In genomic region chr1:221777434-221778072, GRCh38 we compare ENCODE assay signal across 8 cellular contexts. TPM values are rescaled to one million over a fixed set of nuclear protein-coding genes. Genes with fewer than 3 reads are reported as not detected.
A peak's percentile ranks its signal among the peaks of the same experiment; 100 is the strongest.
DNase-seq lines count a peak whose midpoint lies in the region; ATAC-seq lines count a peak whose summit lies in the region.

No MANE protein-coding gene starts in this region.

- H3K4me3 Mint-ChIP-seq in activated CD4-positive, alpha-beta memory T cell treated with anti-CD3 and anti-CD28 coated beads for 36 hours, result peak overlapping the region; percentile 38

- H3K36me3 Mint-ChIP-seq in activated CD4-positive, alpha-beta memory T cell treated with anti-CD3 and anti-CD28 coated beads for 36 hours, result no peaks in the 10 kb centered on the region

- peak overlapping the region; percentile 79 for H3K27ac Mint-ChIP-seq in activated CD4-positive, alpha-beta memory T cell treated with anti-CD3 and anti-CD28 coated beads for 36 hours

- DNase-seq in activated naive CD4-positive, alpha-beta T cell treated with Interleukin-2 at 50 U/mL for 16 hours, result peak; percentile 56
- no peak for DNase-seq in activated naive CD4-positive, alpha-beta T cell (lab: John Stamatoyannopoulos, UW)
- peak; percentile 73 for DNase-seq in activated CD4-positive, alpha-beta memory T cell treated with anti-CD3 and anti-CD28 coated beads for 36 hours
- DNase-seq in stimulated activated naive CD8-positive, alpha-beta T cell treated with anti-CD3 and anti-CD28 coated beads, Interleukin-15, Interleukin-2, amounts not matched to agents 100 U/mL and 50 U/mL, for 24 hours, result peak; percentile 66
- DNase-seq in NCI-H146 treated with DMSO at 0.1 percent for 48 hours (lab: John Stamatoyannopoulos, UW; ENCODE audit: unreplicated experiment), result no peak
- DNase-seq in epidermal melanocyte (ENCODE audit: insufficient read length, low spot score), result no peak
- DNase-seq in SK-N-DZ (ENCODE audit: low spot score), result no peak

- CTCF ChIA-PET in activated CD4-positive, alpha-beta memory T cell treated with anti-CD3 and anti-CD28 coated beads for 36 hours (lab: Charles Lee), result interaction anchor here (0.6 to 2.2 kb wide), 5 partner anchors 12 to 52 kb away, joined by 3 to 4 read pairs (median 3); no protein-coding TSS in a partner anchor

- H3K27me3 Mint-ChIP-seq in activated CD4-positive, alpha-beta memory T cell treated with anti-CD3 and anti-CD28 coated beads for 36 hours, result no peaks in the 10 kb centered on the region

- H3K4me1 Mint-ChIP-seq in activated CD4-positive, alpha-beta memory T cell treated with anti-CD3 and anti-CD28 coated beads for 36 hours (ENCODE audit: low read depth), result peaks cover 71% of the 10 kb centered on the region

- POLR2A ChIA-PET in activated CD4-positive, alpha-beta memory T cell treated with anti-CD3 and anti-CD28 coated beads for 36 hours (lab: Charles Lee), result interaction anchor here (0.8 to 2.8 kb wide), 6 partner anchors 18 to 63 kb away, joined by 4 to 12 read pairs (median 6); partner anchors contain the start of gene DUSP10

- peak; percentile 62 for ATAC-seq in HG03175 (IDR thresholded peaks at IDR 0.05; ENCODE audit: unreplicated experiment)
- ATAC-seq in stimulated activated naive CD8-positive, alpha-beta T cell treated with anti-CD3 and anti-CD28 coated beads, Interleukin-15, Interleukin-2, amounts not matched to agents 100 U/mL and 50 U/mL, for 24 hours, result peak; percentile 78

- no peaks in the 10 kb centered on the region for H3K9me3 Mint-ChIP-seq in activated CD4-positive, alpha-beta memory T cell treated with anti-CD3 and anti-CD28 coated beads for 36 hours

- intact Hi-C loops in activated CD4-positive, alpha-beta memory T cell treated with anti-CD3 and anti-CD28 coated beads for 36 hours (cut with micrococcal nuclease), result loop anchor here (1.0 kb wide), 13 partner anchors 17 to 337 kb away; partner anchors contain the start of gene DUSP10

RNA-seq across cellular contexts. Expression of gene DUSP10, which starts 35.7 kb away (rescaled TPM):
- 1 to 10 TPM; 8.8 to 8.9 TPM for total RNA-seq in activated CD4-positive, alpha-beta memory T cell treated with anti-CD3 and anti-CD28 coated beads for 36 hours
- 1.9 and 2.7 TPM in 2 replicates for polyA plus RNA-seq in SK-N-DZ (2014; cell fraction: cytosol; rRNA removed)
- polyA plus RNA-seq in SK-N-DZ (2014; cell fraction: nucleus; rRNA removed), result 1.8 and 2.9 TPM in 2 replicates

Comparison
In these comparisons a context has a peak if more than half of its experiments do, and no peak if none do; other contexts are left out.
1. DNase-seq: peak in activated naive CD4-positive, alpha-beta T cell treated with Interleukin-2 at 50 U/mL for 16 hours (single experiment), activated CD4-positive, alpha-beta memory T cell treated with anti-CD3 and anti-CD28 coated beads for 36 hours (single experiment) and stimulated activated naive CD8-positive, alpha-beta T cell treated with anti-CD3 and anti-CD28 coated beads, Interleukin-15, Interleukin-2, amounts not matched to agents 100 U/mL and 50 U/mL, for 24 hours (single experiment); none in activated naive CD4-positive, alpha-beta T cell (0 of 4), NCI-H146 treated with DMSO at 0.1 percent for 48 hours (single experiment), epidermal melanocyte (single experiment) and SK-N-DZ (single experiment).